8 cellular contexts compared by ENCODE assay signal in genomic region chr22:46538816-46539163, GRCh38. TPM values are rescaled to one million over a fixed set of nuclear protein-coding genes. Genes with fewer than 3 reads are reported as not detected.
DNase-seq lines count a peak whose midpoint lies in the region; ATAC-seq and TF ChIP-seq lines count a peak whose summit lies in the region.

No MANE protein-coding gene starts in this region.

- no peak overlapping the region for H3K23ac ChIP-seq in trophoblast cell (ENCODE audit: low read length)

- no peak overlapping the region for H4K12ac ChIP-seq in trophoblast cell (ENCODE audit: low read depth, low read length)

- no TSS peak for BruUV-seq in Panc1 (replicated peaks; lab: Mats Ljungman, UMichigan)

- peak overlapping the region; percentile 30 for H3K14ac ChIP-seq in trophoblast cell (ENCODE audit: low read length)

- H3K36me3 ChIP-seq in Panc1 (ENCODE audit: control insufficient read depth, insufficient read depth, low read length): no peaks in the 10 kb centered on the region
- peaks cover 0 to 18% (median 0%) of the 10 kb centered on the region in 3 donors for H3K36me3 ChIP-seq in esophagus squamous epithelium
- H3K36me3 ChIP-seq in trophoblast cell (ENCODE audit: control insufficient read depth in 1 of 2, insufficient read depth in 2 of 2, low read length in 2 of 2): peaks cover 19 to 25% of the 10 kb centered on the region in 2 experiments
- H3K36me3 ChIP-seq in gastroesophageal sphincter: no peaks in the 10 kb centered on the region

- no peak overlapping the region for H2AK5ac ChIP-seq in trophoblast cell (ENCODE audit: low read length)

- H3K4me1 ChIP-seq in Panc1 (ENCODE audit: control insufficient read depth, insufficient read depth, low read length) (peaks cover 14% of the 10 kb centered on the region), esophagus squamous epithelium (peaks cover 22 to 79% (median 32%) of the 10 kb centered on the region in 3 donors), trophoblast cell (ENCODE audit: control insufficient read depth in 1 of 2, insufficient read depth in 2 of 2, low read length in 2 of 2) (peaks cover 6 to 22% of the 10 kb centered on the region in 2 experiments), gastroesophageal sphincter (peaks cover 0 to 35% (median 11%) of the 10 kb centered on the region in 3 donors)

- peak overlapping the region; percentile 81 for H3K4me2 ChIP-seq in trophoblast cell (ENCODE audit: low read length)

- peak overlapping the region; percentile 88 for H4K91ac ChIP-seq in trophoblast cell (ENCODE audit: low read depth, low read length)

- no peak overlapping the region for H2BK5ac ChIP-seq in trophoblast cell (ENCODE audit: low read depth, low read length, poor library complexity)

- H3K27me3 ChIP-seq in Panc1 (ENCODE audit: control insufficient read depth, insufficient read depth, low read length) (no peaks in the 10 kb centered on the region), esophagus squamous epithelium (peaks cover 0 to 55% (median 0%) of the 10 kb centered on the region in 4 donors), trophoblast cell (ENCODE audit: insufficient read depth, low read length) (peaks cover 15% of the 10 kb centered on the region), gastroesophageal sphincter (peaks cover 62% of the 10 kb centered on the region)

- H3K4me3 ChIP-seq in Panc1 (ENCODE audit: low read depth in 2 of 2, low read length in 2 of 2): peak overlapping the region; percentile 54 to 67
- peak overlapping the region; percentile 53 to 72 (median 60) for H3K4me3 ChIP-seq in esophagus squamous epithelium
- peak overlapping the region; percentile 58 for H3K4me3 ChIP-seq in trophoblast cell (ENCODE audit: low read depth, low read length)
- H3K4me3 ChIP-seq in gastroesophageal sphincter: peak overlapping the region in 1 of 2 donors; percentile 53

- H3K9ac ChIP-seq in trophoblast cell (ENCODE audit: low read length): no peak overlapping the region

- TF ChIP-seq CTCF in Panc1 (IDR thresholded peaks at IDR 0.05) (no peak), esophagus squamous epithelium (IDR thresholded peaks at IDR 0.05) (no peak), gastroesophageal sphincter (IDR thresholded peaks at IDR 0.05) (no peak)

- TF ChIP-seq EP300 in gastroesophageal sphincter (IDR thresholded peaks at IDR 0.05): no peak

- POLR2A ChIA-PET in Panc1 (lab: Charles Lee): interaction anchor here (0.6 kb wide), 1 partner anchor 21 kb away, joined by 5 read pairs; no protein-coding TSS in a partner anchor

- peaks cover 6% of the 10 kb centered on the region for H3K79me1 ChIP-seq in trophoblast cell (ENCODE audit: low read length)

- H2AFZ ChIP-seq in trophoblast cell (ENCODE audit: insufficient read depth, low read length, poor library complexity): no peak overlapping the region

- in situ Hi-C loops in Panc1 (cut with HindIII; ENCODE audit: low pct_unique_long_range_greater_than_20kb, low sequenced_read_pairs): no loop called here

- H2BK120ac ChIP-seq in trophoblast cell (ENCODE audit: insufficient read depth, low read length, poor library complexity): no peak overlapping the region

- no peak overlapping the region for H4K8ac ChIP-seq in trophoblast cell (ENCODE audit: low read depth, low read length)

- 5 to 7% methylated on average over 4 to 5 of the region's 13 CpGs for WGBS in esophagus squamous epithelium, 2 donors
- no CpG with 5 or more reads among the region's 13 CpGs for WGBS in trophoblast cell (ENCODE audit: extremely low coverage, insufficient coverage, insufficient read length)
- 17 to 18% methylated on average over 2 of the region's 13 CpGs for WGBS in gastroesophageal sphincter (ENCODE audit: low coverage in 1 of 2), 2 donors

- DNase-seq in EL (peak; percentile 71), Panc1 (ENCODE audit: low read depth, low spot score) (no peak), esophagus squamous epithelium (lab: John Stamatoyannopoulos, UW) (no peak), trophoblast cell (peak; percentile 49 to 59), NCI-H2196 treated with DMSO at 0.1 percent for 48 hours (lab: John Stamatoyannopoulos, UW; ENCODE audit: unreplicated experiment) (no peak), putamen (ENCODE audit: low spot score) (no peak)

- ATAC-seq in Panc1: no peak
- ATAC-seq in gastroesophageal sphincter: no peak
- no peak for ATAC-seq in GM19351 (IDR thresholded peaks at IDR 0.05; ENCODE audit: unreplicated experiment)

- peak overlapping the region; percentile 51; the same call in 1 of the 2 replicates for H3K27ac ChIP-seq in Panc1 (ENCODE audit: low read length)
- peak overlapping the region; percentile 83 to 94 (median 90) for H3K27ac ChIP-seq in esophagus squamous epithelium
- no peak overlapping the region for H3K27ac ChIP-seq in trophoblast cell (ENCODE audit: low read depth, low read length)
- H3K27ac ChIP-seq in gastroesophageal sphincter: no peak overlapping the region

- H3K79me2 ChIP-seq in trophoblast cell (ENCODE audit: control insufficient read depth, insufficient read depth, low read length, poor library complexity): no peaks in the 10 kb centered on the region

- H2BK12ac ChIP-seq in trophoblast cell (ENCODE audit: low read length): no peak overlapping the region

- H3K9me3 ChIP-seq in Panc1 (ENCODE audit: control insufficient read depth, insufficient read depth, low read depth, low read length): no peaks in the 10 kb centered on the region
- H3K9me3 ChIP-seq in esophagus squamous epithelium: no peaks in the 10 kb centered on the region
- peaks cover 28% of the 10 kb centered on the region for H3K9me3 ChIP-seq in trophoblast cell (ENCODE audit: insufficient read depth, low read depth, low read length)
- no peaks in the 10 kb centered on the region for H3K9me3 ChIP-seq in gastroesophageal sphincter

- CTCF ChIA-PET in Panc1 (lab: Charles Lee): no interaction called here

- TF ChIP-seq POLR2A in esophagus squamous epithelium (IDR thresholded peaks at IDR 0.05) (no peak), gastroesophageal sphincter (IDR thresholded peaks at IDR 0.05) (no peak)

- H3K4ac ChIP-seq in trophoblast cell (ENCODE audit: low read depth, low read length): no peak overlapping the region

- intact Hi-C loops in Panc1 (cut with micrococcal nuclease; ENCODE audit: unreplicated experiment) (no loop called here), esophagus squamous epithelium (cut with DNase I) (loop anchor here (10.0 kb wide), 2 partner anchors 84 to 414 kb away; no protein-coding TSS in a partner anchor)

- H3K18ac ChIP-seq in trophoblast cell (ENCODE audit: low read length): no peak overlapping the region

RNA-seq across cellular contexts. Expression of gene CELSR1, which starts 1.4 kb away (rescaled TPM):
- total RNA-seq in Panc1 (2021; ENCODE audit: unreplicated experiment) (30.7 TPM), esophagus squamous epithelium (10 to 100 TPM; 38.7 to 50.6 (median 43.7) TPM), gastroesophageal sphincter (1 to 10 TPM; 1.7 to 4.8 (median 4.3) TPM)
- 34.8 TPM for polyA plus RNA-seq in Panc1 (2012; ENCODE audit: insufficient read length)
- 28.5 and 29.5 TPM in 2 replicates for polyA plus RNA-seq in trophoblast cell (2013)

Comparison
In these comparisons a context has a peak if more than half of its experiments do, and no peak if none do; other contexts are left out.
1. DNase-seq: peak in EL (single experiment) and trophoblast cell (2 of 2); none in Panc1 (single experiment), esophagus squamous epithelium (single experiment), NCI-H2196 treated with DMSO at 0.1 percent for 48 hours (single experiment) and putamen (single experiment).
2. H3K27ac ChIP-seq: peak in Panc1 (single experiment) and esophagus squamous epithelium (4 of 4); none in trophoblast cell (single experiment) and gastroesophageal sphincter (0 of 4).